In genomic region chr2:97914691-97915213, GRCh38 we compare ENCODE assay signal across 20 cellular contexts.
A peak's percentile ranks its signal among the peaks of the same experiment; 100 is the strongest.
DNase-seq lines count a peak whose midpoint lies in the region; ATAC-seq, FAIRE-seq and TF ChIP-seq lines count a peak whose summit lies in the region.
"Had no signal": no experiment of that assay in that cellular context is flagged by ENCODE, and none has a peak within 500 bp of the region (broad histone marks: within the 10 kb centered on the region; RNA-seq: fewer than 3 reads in every experiment).

No MANE protein-coding gene starts in this region.

- no peak for ATAC-seq in effector memory CD8-positive, alpha-beta T cell (replicated peaks)
- ATAC-seq: CD8-positive, alpha-beta T cell; HepG2 had no signal

- DNase-seq in DMS 273 (lab: John Stamatoyannopoulos, UW; ENCODE audit: unreplicated experiment) = peak; percentile 13
- DNase-seq in DMS 273 treated with DMSO at 0.1 percent for 48 hours (lab: John Stamatoyannopoulos, UW) = no peak
- DNase-seq in GM12891 (ENCODE audit: insufficient read length, low spot score) = no peak
- peak; percentile 94 for DNase-seq in NCI-H526 treated with DMSO at 0.1 percent for 48 hours (lab: John Stamatoyannopoulos, UW)
- peak; percentile 11 for DNase-seq in fibroblast of gingiva (ENCODE audit: low read depth)
- no peak for DNase-seq in iPS-NIHi7 (ENCODE audit: extremely low spot score)
- DNase-seq in effector memory CD8-positive, alpha-beta T cell = no peak
- DNase-seq in NCI-H1048 (lab: John Stamatoyannopoulos, UW) = no peak
- DNase-seq: ACHN; CD8-positive, alpha-beta T cell; H7; HFFc6; NCI-H1694 treated with DMSO at 0.1 percent for 48 hours; NCI-H2081 treated with DMSO at 0.1 percent for 48 hours; NCI-H446 treated with DMSO at 0.1 percent for 48 hours; PC-9; RPMI8226; SIG-M5; SK-N-SH had no signal

- H3K4me3 Mint-ChIP-seq in effector memory CD8-positive, alpha-beta T cell = no peak overlapping the region
- H3K4me3 Mint-ChIP-seq: CD8-positive, alpha-beta T cell; HFFc6 had no signal

- H3K36me3 Mint-ChIP-seq in effector memory CD8-positive, alpha-beta T cell (ENCODE audit: insufficient read depth) = peaks cover 2% of the 10 kb centered on the region

- no peaks in the 10 kb centered on the region for H3K9me3 Mint-ChIP-seq in effector memory CD8-positive, alpha-beta T cell
- H3K9me3 Mint-ChIP-seq: CD8-positive, alpha-beta T cell had no signal

- H3K27me3 Mint-ChIP-seq in effector memory CD8-positive, alpha-beta T cell = no peaks in the 10 kb centered on the region

- H3K27ac Mint-ChIP-seq in effector memory CD8-positive, alpha-beta T cell = peak overlapping the region in 1 of 2 donors; percentile 52
- H3K27ac Mint-ChIP-seq: CD8-positive, alpha-beta T cell; HFFc6 had no signal

- peak; percentile 55 for FAIRE-seq in GM12891 (lab: Jason Lieb, UNC)
- FAIRE-seq: HepG2 had no signal

- TF ChIP-seq POLR2A in GM12891 (IDR thresholded peaks at IDR 0.05; ENCODE audit: low read depth, low read length) = no peak

- peaks cover 22 to 45% of the 10 kb centered on the region in 2 donors for H3K4me1 Mint-ChIP-seq in effector memory CD8-positive, alpha-beta T cell (ENCODE audit: low read depth in 2 of 2)

TF ChIP-seq in GM12891, 5 proteins besides CTCF, POLR2A, EP300 and RAD21:
- no peak for TF ChIP-seq POU2F2 (IDR thresholded peaks at IDR 0.05; ENCODE audit: low read depth, low read length)
- no peak for TF ChIP-seq SPI1 (IDR thresholded peaks at IDR 0.05; ENCODE audit: low read depth, low read length)
- no peak for TF ChIP-seq TAF1 (IDR thresholded peaks at IDR 0.05; ENCODE audit: low read depth, low read length)
- TF ChIP-seq PAX5 (IDR thresholded peaks at IDR 0.05; ENCODE audit: insufficient read depth, low read length, severe bottlenecking) = no peak
- TF ChIP-seq POLR2AphosphoS5 (IDR thresholded peaks at IDR 0.05; ENCODE audit: low read depth, low read length) = no peak
TF ChIP-seq in GM12891: peak in this region for 0.

Comparison
In these comparisons a context has a peak if more than half of its experiments do, and no peak if none do; other contexts are left out.
1. DNase-seq: peak in DMS 273 (single experiment), NCI-H526 treated with DMSO at 0.1 percent for 48 hours (single experiment) and fibroblast of gingiva (single experiment); none in DMS 273 treated with DMSO at 0.1 percent for 48 hours (single experiment), GM12891 (single experiment), iPS-NIHi7 (single experiment), effector memory CD8-positive, alpha-beta T cell (0 of 3) and NCI-H1048 (single experiment).